Comparison of ENCODE assay signal across 38 cellular contexts in genomic region chrX:57266871-57267270, GRCh38. TPM values are rescaled to one million over a fixed set of nuclear protein-coding genes. Genes with fewer than 3 reads are reported as not detected.
"Had no signal": no experiment of that assay in that cellular context is flagged by ENCODE, and none has a peak within 500 bp of the region (broad histone marks: within the 10 kb centered on the region; RNA-seq: fewer than 3 reads in every experiment).

No MANE protein-coding gene starts in this region.

- H3K4me3 Mint-ChIP-seq: activated naive CD4-positive, alpha-beta T cell treated with anti-CD3 and anti-CD28 coated beads for 36 hours; activated naive CD4-positive, alpha-beta T cell treated with anti-CD3 and anti-CD28 coated beads, Interleukin-2, amount 10 ng/mL, durations not matched to agents 7 days and 5 days; activated naive CD4-positive, alpha-beta T cell treated with anti-CD3 and anti-CD28 coated beads, Interleukin-2, amount 50 U/mL, for 24 hours; activated naive CD8-positive, alpha-beta T cell; activated naive CD8-positive, alpha-beta T cell treated with anti-CD3 and anti-CD28 coated beads for 36 hours; activated naive CD8-positive, alpha-beta T cell treated with anti-CD3 and anti-CD28 coated beads, Interleukin-2, amount 10 ng/mL, durations not matched to agents 7 days and 5 days; activated naive CD8-positive, alpha-beta T cell treated with anti-CD3 and anti-CD28 coated beads, Interleukin-2, amount 50 U/mL, for 24 hours; activated T-cell treated with anti-CD3 and anti-CD28 coated beads, Interleukin-2, amount 50 U/mL, for 24 hours; activated T-cell treated with anti-CD3 and anti-CD28 coated beads, Interleukin-2, amount 50 U/mL, for 4 hours; activated T-cell treated with anti-CD3 and anti-CD28 coated beads, Interleukin-2, amount 50 U/mL, for 72 hours; activated T-helper 1 cell treated with anti-CD3 and anti-CD28 coated beads, Interleukin-12 subunit alpha, Interleukin-12 subunit beta, Interleukin-2, Interleukin-4 antibody, amounts not matched to agents 30 ng/mL and 10 ng/mL and 1 ng/mL, durations not matched to agents 14 hours and 24 hours and 36 hours; activated T-helper 17 cell treated with anti-CD3 and anti-CD28 coated beads, Interleukin-2, amount 50 U/mL, for 72 hours; brain; central memory CD8-positive, alpha-beta T cell had no signal

- DNase-seq: activated effector memory CD4-positive, alpha-beta T cell treated with anti-CD3 and anti-CD28 coated beads, Interleukin-2, amount 50 U/mL, for 16 hours; activated effector memory CD4-positive, alpha-beta T cell treated with Interleukin-2 at 50 U/mL for 16 hours; activated gamma-delta T cell; activated gamma-delta T cell treated with Interleukin-2 at 50 U/mL for 16 hours; activated naive CD4-positive, alpha-beta T cell; activated naive CD4-positive, alpha-beta T cell treated with anti-CD3 and anti-CD28 coated beads for 36 hours; activated naive CD4-positive, alpha-beta T cell treated with anti-CD3 and anti-CD28 coated beads, Interleukin-2, amount 10 ng/mL, durations not matched to agents 7 days and 5 days; activated naive CD4-positive, alpha-beta T cell treated with anti-CD3 and anti-CD28 coated beads, Interleukin-2, amount 50 U/mL, for 16 hours; activated naive CD4-positive, alpha-beta T cell treated with Interleukin-2 at 50 U/mL for 16 hours; activated naive CD8-positive, alpha-beta T cell treated with anti-CD3 and anti-CD28 coated beads for 36 hours; activated naive CD8-positive, alpha-beta T cell treated with anti-CD3 and anti-CD28 coated beads, Interleukin-2, amount 10 ng/mL, durations not matched to agents 7 days and 5 days; activated naive CD8-positive, alpha-beta T cell treated with anti-CD3 and anti-CD28 coated beads, Interleukin-2, amount 50 U/mL, for 24 hours; activated T-cell treated with anti-CD3 and anti-CD28 coated beads, Interleukin-2, amount 50 U/mL, for 1 hour; activated T-cell treated with anti-CD3 and anti-CD28 coated beads, Interleukin-2, amount 50 U/mL, for 24 hours; activated T-cell treated with anti-CD3 and anti-CD28 coated beads, Interleukin-2, amount 50 U/mL, for 4 hours; activated T-cell treated with anti-CD3 and anti-CD28 coated beads, Interleukin-2, amount 50 U/mL, for 48 hours; activated T-cell treated with anti-CD3 and anti-CD28 coated beads, Interleukin-2, amount 50 U/mL, for 72 hours; adrenal gland; amniotic stem cell; amygdala; anterior cingulate cortex; aorta; body of pancreas; brain microvascular endothelial cell; caudate nucleus; central memory CD4-positive, alpha-beta T cell; cerebellar nuclear complex had no signal

- H3K4me1 ChIP-seq: adrenal gland, ascending aorta, body of pancreas, breast epithelium had no signal

- H3K4me3 ChIP-seq: adrenal gland, ascending aorta, body of pancreas, breast epithelium, cardiac muscle cell had no signal

- H3K9me3 Mint-ChIP-seq: activated naive CD4-positive, alpha-beta T cell treated with anti-CD3 and anti-CD28 coated beads, Interleukin-2, amount 10 ng/mL, durations not matched to agents 7 days and 5 days; activated T-helper 17 cell treated with anti-CD3 and anti-CD28 coated beads, Interleukin-2, amount 50 U/mL, for 72 hours; central memory CD8-positive, alpha-beta T cell had no signal

- ATAC-seq: activated naive CD4-positive, alpha-beta T cell treated with anti-CD3 and anti-CD28 coated beads, Interleukin-2, amount 50 U/mL, for 72 hours; activated naive CD8-positive, alpha-beta T cell treated with anti-CD3 and anti-CD28 coated beads, Interleukin-2, amount 50 U/mL, for 24 hours; activated T-cell treated with anti-CD3 and anti-CD28 coated beads, Interleukin-2, amount 50 U/mL, for 4 hours; activated T-cell treated with anti-CD3 and anti-CD28 coated beads, Interleukin-2, amount 50 U/mL, for 72 hours; activated T-helper 17 cell treated with anti-CD3 and anti-CD28 coated beads, Interleukin-2, amount 50 U/mL, for 72 hours; body of pancreas had no signal

- H3K27me3 ChIP-seq: ascending aorta, body of pancreas, brain microvascular endothelial cell, cardiac muscle cell had no signal

- H3K36me3 ChIP-seq: adrenal gland, ascending aorta, brain microvascular endothelial cell, breast epithelium, cardiac muscle cell had no signal

- H3K27ac ChIP-seq: adrenal gland, ascending aorta, body of pancreas, brain microvascular endothelial cell, breast epithelium, cardiac muscle cell had no signal

- H3K4me1 Mint-ChIP-seq: activated naive CD4-positive, alpha-beta T cell treated with anti-CD3 and anti-CD28 coated beads, Interleukin-2, amount 10 ng/mL, durations not matched to agents 7 days and 5 days; activated naive CD4-positive, alpha-beta T cell treated with anti-CD3 and anti-CD28 coated beads, Interleukin-2, amount 50 U/mL, for 24 hours; activated naive CD8-positive, alpha-beta T cell treated with anti-CD3 and anti-CD28 coated beads for 36 hours; activated naive CD8-positive, alpha-beta T cell treated with anti-CD3 and anti-CD28 coated beads, Interleukin-2, amount 10 ng/mL, durations not matched to agents 7 days and 5 days; activated naive CD8-positive, alpha-beta T cell treated with anti-CD3 and anti-CD28 coated beads, Interleukin-2, amount 50 U/mL, for 24 hours; activated T-helper 17 cell treated with anti-CD3 and anti-CD28 coated beads, Interleukin-2, amount 50 U/mL, for 72 hours; brain; central memory CD8-positive, alpha-beta T cell had no signal

- H3K27ac Mint-ChIP-seq: activated naive CD4-positive, alpha-beta T cell treated with anti-CD3 and anti-CD28 coated beads for 36 hours; activated naive CD4-positive, alpha-beta T cell treated with anti-CD3 and anti-CD28 coated beads, Interleukin-2, amount 10 ng/mL, durations not matched to agents 7 days and 5 days; activated naive CD4-positive, alpha-beta T cell treated with anti-CD3 and anti-CD28 coated beads, Interleukin-2, amount 50 U/mL, for 24 hours; activated naive CD4-positive, alpha-beta T cell treated with anti-CD3 and anti-CD28 coated beads, Interleukin-2, amount 50 U/mL, for 72 hours; activated naive CD8-positive, alpha-beta T cell; activated naive CD8-positive, alpha-beta T cell treated with anti-CD3 and anti-CD28 coated beads for 36 hours; activated naive CD8-positive, alpha-beta T cell treated with anti-CD3 and anti-CD28 coated beads, Interleukin-2, amount 10 ng/mL, durations not matched to agents 7 days and 5 days; activated naive CD8-positive, alpha-beta T cell treated with anti-CD3 and anti-CD28 coated beads, Interleukin-2, amount 50 U/mL, for 24 hours; activated T-cell treated with anti-CD3 and anti-CD28 coated beads, Interleukin-2, amount 50 U/mL, for 24 hours; activated T-cell treated with anti-CD3 and anti-CD28 coated beads, Interleukin-2, amount 50 U/mL, for 72 hours; activated T-helper 1 cell treated with anti-CD3 and anti-CD28 coated beads, Interleukin-12 subunit alpha, Interleukin-12 subunit beta, Interleukin-2, Interleukin-4 antibody, amounts not matched to agents 30 ng/mL and 10 ng/mL and 1 ng/mL, durations not matched to agents 14 hours and 24 hours and 36 hours; activated T-helper 17 cell treated with anti-CD3 and anti-CD28 coated beads, Interleukin-2, amount 50 U/mL, for 72 hours; activated T-helper 2 cell treated with anti-CD3 and anti-CD28 coated beads, Interferon-gamma antibody, Interleukin-2, Interleukin-4, amounts not matched to agents 10 μg/mL and 5 μg/mL and 100 μg/mL, durations not matched to agents 14 hours and 24 hours and 36 hours; brain had no signal

- H3K36me3 Mint-ChIP-seq: activated naive CD4-positive, alpha-beta T cell treated with anti-CD3 and anti-CD28 coated beads, Interleukin-2, amount 10 ng/mL, durations not matched to agents 7 days and 5 days; activated naive CD8-positive, alpha-beta T cell treated with anti-CD3 and anti-CD28 coated beads for 36 hours; activated naive CD8-positive, alpha-beta T cell treated with anti-CD3 and anti-CD28 coated beads, Interleukin-2, amount 10 ng/mL, durations not matched to agents 7 days and 5 days; brain had no signal

- H3K27me3 Mint-ChIP-seq: activated naive CD4-positive, alpha-beta T cell treated with anti-CD3 and anti-CD28 coated beads, Interleukin-2, amount 10 ng/mL, durations not matched to agents 7 days and 5 days; activated naive CD8-positive, alpha-beta T cell; activated naive CD8-positive, alpha-beta T cell treated with anti-CD3 and anti-CD28 coated beads for 36 hours; activated naive CD8-positive, alpha-beta T cell treated with anti-CD3 and anti-CD28 coated beads, Interleukin-2, amount 10 ng/mL, durations not matched to agents 7 days and 5 days; activated T-helper 17 cell treated with anti-CD3 and anti-CD28 coated beads, Interleukin-2, amount 50 U/mL, for 72 hours; brain had no signal

- H3K9me3 ChIP-seq: adrenal gland, body of pancreas had no signal

RNA-seq across cellular contexts. Expression of gene FAAH2, which starts 19.6 kb away (rescaled TPM):
- total RNA-seq: ascending aorta had no signal
- polyA plus RNA-seq: aorta had no signal
